ENCODE assay signal across 8 cellular contexts in genomic region chr2:189347540-189347939, GRCh38.
DNase-seq lines count a peak whose midpoint lies in the region; ATAC-seq and TF ChIP-seq lines count a peak whose summit lies in the region.

No MANE protein-coding gene starts in this region.

- H3K4me3 Mint-ChIP-seq in naive thymus-derived CD8-positive, alpha-beta T cell = no peak overlapping the region
- H3K4me3 Mint-ChIP-seq in stimulated activated effector memory CD8-positive, alpha-beta T cell treated with anti-CD3 and anti-CD28 coated beads, Interleukin-12 subunit alpha, Interleukin-12 subunit beta, amount 100 ng/mL, for 72 hours = no peak overlapping the region

- ATAC-seq in GM18502 (IDR thresholded peaks at IDR 0.05; ENCODE audit: poor library complexity, unreplicated experiment) (peak; percentile 85), HG02884 (IDR thresholded peaks at IDR 0.05; ENCODE audit: unreplicated experiment) (peak; percentile 67)
- peak in 1 of 2 donors; percentile 58 for ATAC-seq in naive thymus-derived CD8-positive, alpha-beta T cell
- ATAC-seq in stimulated activated effector memory CD8-positive, alpha-beta T cell treated with anti-CD3 and anti-CD28 coated beads, Interleukin-12 subunit alpha, Interleukin-12 subunit beta, amount 100 ng/mL, for 72 hours = no peak

- DNase-seq in AG09309 (ENCODE audit: low read depth) (peak; percentile 92), RWPE1 (ENCODE audit: low spot score) (peak; percentile 68), epithelial cell of proximal tubule (ENCODE audit: low read depth) (peak; percentile 84), NCI-H187 (lab: John Stamatoyannopoulos, UW) (no peak)
- DNase-seq in naive thymus-derived CD8-positive, alpha-beta T cell = peak in 6 of 10 donors; percentile 17 to 52 (median 36)
- no peak for DNase-seq in stimulated activated effector memory CD8-positive, alpha-beta T cell treated with anti-CD3 and anti-CD28 coated beads, Interleukin-12 subunit alpha, Interleukin-12 subunit beta, amount 100 ng/mL, for 72 hours (ENCODE audit: low spot score in 2 of 2)

- TF ChIP-seq CTCF in AG09309 (IDR thresholded peaks at IDR 0.05; ENCODE audit: control insufficient read depth, insufficient read depth, low read depth, low read length, missing control alignments) (peak; percentile 35), RWPE1 (conservative IDR thresholded peaks at IDR 0.05; ENCODE audit: low read depth) (peak; percentile 35; the same call in 1 of the 2 replicates), epithelial cell of proximal tubule (conservative IDR thresholded peaks at IDR 0.05; ENCODE audit: low read depth, low read length) (peak; percentile 50)

- POLR2A ChIA-PET in RWPE1 (lab: Yijun Ruan, JAX; ENCODE audit: low non-redundant PET) = no interaction called here
- POLR2A ChIA-PET in naive thymus-derived CD8-positive, alpha-beta T cell (lab: Charles Lee) = no interaction called here

- peaks cover 9 to 23% (median 17%) of the 10 kb centered on the region in 4 donors for H3K4me1 Mint-ChIP-seq in naive thymus-derived CD8-positive, alpha-beta T cell
- H3K4me1 Mint-ChIP-seq in stimulated activated effector memory CD8-positive, alpha-beta T cell treated with anti-CD3 and anti-CD28 coated beads, Interleukin-12 subunit alpha, Interleukin-12 subunit beta, amount 100 ng/mL, for 72 hours = peaks cover 8% of the 10 kb centered on the region

- H3K36me3 Mint-ChIP-seq in naive thymus-derived CD8-positive, alpha-beta T cell = no peaks in the 10 kb centered on the region
- H3K36me3 Mint-ChIP-seq in stimulated activated effector memory CD8-positive, alpha-beta T cell treated with anti-CD3 and anti-CD28 coated beads, Interleukin-12 subunit alpha, Interleukin-12 subunit beta, amount 100 ng/mL, for 72 hours = no peaks in the 10 kb centered on the region

- H3K27me3 Mint-ChIP-seq in naive thymus-derived CD8-positive, alpha-beta T cell = no peaks in the 10 kb centered on the region

- H3K27ac ChIP-seq in RWPE1 = no peak overlapping the region

- CTCF ChIA-PET in RWPE1 (lab: Yijun Ruan, JAX) = interaction anchor here (0.7 to 0.8 kb wide), 2 partner anchors 364 to 1135 kb away, joined by 3 to 4 read pairs; no protein-coding TSS in a partner anchor

- no peak overlapping the region for H3K27ac Mint-ChIP-seq in naive thymus-derived CD8-positive, alpha-beta T cell
- no peak overlapping the region for H3K27ac Mint-ChIP-seq in stimulated activated effector memory CD8-positive, alpha-beta T cell treated with anti-CD3 and anti-CD28 coated beads, Interleukin-12 subunit alpha, Interleukin-12 subunit beta, amount 100 ng/mL, for 72 hours

- H3K9me3 Mint-ChIP-seq in naive thymus-derived CD8-positive, alpha-beta T cell = no peaks in the 10 kb centered on the region
- H3K9me3 Mint-ChIP-seq in stimulated activated effector memory CD8-positive, alpha-beta T cell treated with anti-CD3 and anti-CD28 coated beads, Interleukin-12 subunit alpha, Interleukin-12 subunit beta, amount 100 ng/mL, for 72 hours = no peaks in the 10 kb centered on the region

- H3K4me3 ChIP-seq in AG09309 (ENCODE audit: control insufficient read depth, low read depth, low read length) = no peak overlapping the region
- H3K4me3 ChIP-seq in epithelial cell of proximal tubule (ENCODE audit: low read depth, low read length) = no peak overlapping the region

Comparison
In these comparisons a context has a peak if more than half of its experiments do, and no peak if none do; other contexts are left out.
1. DNase-seq: peak in AG09309 (single experiment), RWPE1 (single experiment), epithelial cell of proximal tubule (single experiment) and naive thymus-derived CD8-positive, alpha-beta T cell (6 of 10); none in stimulated activated effector memory CD8-positive, alpha-beta T cell treated with anti-CD3 and anti-CD28 coated beads, Interleukin-12 subunit alpha, Interleukin-12 subunit beta, amount 100 ng/mL, for 72 hours (0 of 2) and NCI-H187 (0 of 2).
2. Peak in every context shown above with its lines, with median percentiles within 50 percentile points of each other: CTCF ChIP-seq.